8 cellular contexts compared by ENCODE assay signal in the genomic region with DNA sequence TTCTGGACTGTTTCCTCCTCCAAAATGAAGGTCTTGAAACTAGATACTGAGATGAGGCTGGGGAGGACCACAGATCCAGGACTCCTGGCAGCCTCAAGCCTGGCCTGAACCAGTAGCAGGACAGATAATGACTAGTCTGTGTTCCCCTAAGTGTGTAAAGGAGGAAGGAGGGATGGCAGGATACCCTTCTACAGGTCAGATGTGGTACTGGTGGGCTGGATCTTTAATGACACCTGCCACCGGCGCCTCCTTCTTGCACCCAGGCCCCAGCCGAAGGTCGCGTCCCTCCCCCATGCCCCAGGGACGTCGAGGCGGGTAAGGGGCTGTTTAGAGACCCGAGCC. TPM values are rescaled to one million over a fixed set of nuclear protein-coding genes. Genes with fewer than 3 reads are reported as not detected.
DNase-seq lines count a peak whose midpoint lies in the region; ATAC-seq and TF ChIP-seq lines count a peak whose summit lies in the region.

No MANE protein-coding gene starts in this region.

- no peak for TF ChIP-seq POLR2A in adrenal gland (IDR thresholded peaks at IDR 0.05)

- H3K4me1 ChIP-seq in BLaER1: peaks cover 25% of the 10 kb centered on the region
- H3K4me1 ChIP-seq in adrenal gland (replicated peaks in 1 of 2): peaks cover 16 to 17% of the 10 kb centered on the region in 2 donors
- H3K4me1 ChIP-seq in iPS-18a (ENCODE audit: control insufficient read depth, low read depth, low read length): peaks cover 4% of the 10 kb centered on the region
- H3K4me1 ChIP-seq in stomach smooth muscle (ENCODE audit: control insufficient read depth, insufficient read depth, low read length): peaks cover 22% of the 10 kb centered on the region

- H3K4me2 ChIP-seq in BLaER1: peak overlapping the region; percentile 99

- WGBS in adrenal gland, 4 donors: 0 to 2% methylated on average over 9 of the region's 9 CpGs; no CpG with 5 or more reads in 2 of the 4 donors

- DNase-seq in adrenal gland (no peak), HCEC 1CT (no peak), C1 segment of cervical spinal cord (lab: John Stamatoyannopoulos, UW) (no peak), NOMO-1 treated with DMSO at 0.1 percent for 48 hours (lab: John Stamatoyannopoulos, UW; ENCODE audit: unreplicated experiment) (no peak)

- peak overlapping the region; percentile 97 for H3K27ac ChIP-seq in BLaER1
- H3K27ac ChIP-seq in adrenal gland: peak overlapping the region; percentile 66 to 98 (median 93)
- H3K27ac ChIP-seq in iPS-18a (ENCODE audit: low read length): peak overlapping the region; percentile 35
- peak overlapping the region; percentile 97 for H3K27ac ChIP-seq in stomach smooth muscle (ENCODE audit: low read length)

- peaks cover 14% of the 10 kb centered on the region; the same call in 1 of the 2 replicates for H4K20me1 ChIP-seq in BLaER1

- peak in 2 of 6 experiments; percentile 4 to 17 for TF ChIP-seq CTCF in adrenal gland (IDR thresholded peaks at IDR 0.05)

- H3K36me3 ChIP-seq in BLaER1 (peaks cover 42% of the 10 kb centered on the region), adrenal gland (replicated peaks in 1 of 2) (peaks cover 0 to 79% of the 10 kb centered on the region in 2 donors), iPS-18a (ENCODE audit: control insufficient read depth, low read depth, low read length) (peaks cover 43% of the 10 kb centered on the region), stomach smooth muscle (ENCODE audit: control insufficient read depth in 2 of 2, insufficient read depth in 2 of 2, low read length in 2 of 2) (peaks cover 63 to 67% of the 10 kb centered on the region in 2 donors)

- H3K27me3 ChIP-seq in BLaER1 (no peaks in the 10 kb centered on the region), adrenal gland (no peaks in the 10 kb centered on the region), iPS-18a (ENCODE audit: control insufficient read depth, insufficient read depth, low read length) (no peaks in the 10 kb centered on the region), stomach smooth muscle (ENCODE audit: control insufficient read depth in 1 of 2, insufficient read depth in 2 of 2, low read length in 2 of 2) (no peaks in the 10 kb centered on the region)

- peak overlapping the region; percentile 100 for H3K4me3 ChIP-seq in BLaER1
- H3K4me3 ChIP-seq in adrenal gland: peak overlapping the region; percentile 40 to 96 (median 76)
- peak overlapping the region; percentile 67 for H3K4me3 ChIP-seq in iPS-18a (ENCODE audit: low read length)
- peak overlapping the region; percentile 92 to 99 for H3K4me3 ChIP-seq in stomach smooth muscle (ENCODE audit: low read length in 2 of 2)

- peak; percentile 15 for ATAC-seq in HG02938 (IDR thresholded peaks at IDR 0.05; ENCODE audit: unreplicated experiment)

- H3K9ac ChIP-seq in BLaER1 (peak overlapping the region; percentile 99), iPS-18a (ENCODE audit: low read length) (peak overlapping the region; percentile 75), stomach smooth muscle (ENCODE audit: low read length in 2 of 2) (peak overlapping the region; percentile 97 to 99)

- intact Hi-C loops in adrenal gland (cut with DNase I): no loop called here

- H3K9me3 ChIP-seq in BLaER1: no peaks in the 10 kb centered on the region
- no peaks in the 10 kb centered on the region for H3K9me3 ChIP-seq in adrenal gland (replicated peaks in 1 of 3)
- no peaks in the 10 kb centered on the region for H3K9me3 ChIP-seq in iPS-18a (ENCODE audit: control insufficient read depth, low read depth, low read length)
- H3K9me3 ChIP-seq in stomach smooth muscle (ENCODE audit: control insufficient read depth in 2 of 2, low read length in 2 of 2): no peaks in the 10 kb centered on the region

RNA-seq across cellular contexts. Expression of gene USP19, which starts 0.6 kb away (rescaled TPM):
- 100 to 1,000 TPM in 2 of 8 donors, 10 to 100 TPM in 6; 64.0 to 744 (median 88.2) TPM for total RNA-seq in adrenal gland
- polyA plus RNA-seq in adrenal gland: 10 to 100 TPM; 26.1 to 43.4 (median 27.8) TPM

RNA-seq across cellular contexts. Expression of gene LAMB2, which starts 12.8 kb away (rescaled TPM):
- 1,000 to 10,000 TPM in 3 of 8 donors, 100 to 1,000 TPM in 5; 490 to 1,423 (median 859) TPM for total RNA-seq in adrenal gland
- polyA plus RNA-seq in adrenal gland: 1,000 to 10,000 TPM in 2 of 3 donors, 100 to 1,000 TPM in 1; 346 to 1,805 (median 1,141) TPM

RNA-seq across cellular contexts. Expression of gene QARS1, which starts 15.5 kb away (rescaled TPM):
- total RNA-seq in adrenal gland: 100 to 1,000 TPM; 183 to 326 (median 272) TPM
- polyA plus RNA-seq in adrenal gland: 100 to 1,000 TPM; 144 to 534 (median 353) TPM

RNA-seq across cellular contexts. Expression of gene QRICH1, which starts 26.2 kb away (rescaled TPM):
- total RNA-seq in adrenal gland: 100 to 1,000 TPM in 1 of 8 donors, 10 to 100 TPM in 7; 63.0 to 101 (median 85.4) TPM
- polyA plus RNA-seq in adrenal gland: 10 to 100 TPM; 46.2 to 90.4 (median 69.0) TPM

RNA-seq across cellular contexts. Expression of gene CCDC71, which starts 46.1 kb away (rescaled TPM):
- total RNA-seq in adrenal gland: 10 to 100 TPM; 23.5 to 46.4 (median 33.9) TPM
- polyA plus RNA-seq in adrenal gland: 10 to 100 TPM; 13.4 to 17.7 (median 15.7) TPM

Comparison
In these comparisons a context has a peak if more than half of its experiments do, and no peak if none do; other contexts are left out.
1. H3K27ac ChIP-seq: peak in every context shown above with its lines; median percentile 97 in BLaER1; 97 in stomach smooth muscle; 93 in adrenal gland; 35 in iPS-18a.